ENCODE assay signal across 8 cellular contexts in genomic region chr2:98385050-98385699, GRCh38. TPM values are rescaled to one million over a fixed set of nuclear protein-coding genes. Genes with fewer than 3 reads are reported as not detected.
DNase-seq lines count a peak whose midpoint lies in the region; ATAC-seq, FAIRE-seq and TF ChIP-seq lines count a peak whose summit lies in the region.

No MANE protein-coding gene starts in this region.

- no peak overlapping the region for H3K27ac Mint-ChIP-seq in Caco-2 (ENCODE audit: unreplicated experiment)
- H3K27ac Mint-ChIP-seq in central memory CD8-positive, alpha-beta T cell (ENCODE audit: low read depth) = no peak overlapping the region

- intact Hi-C loops in Caco-2 (cut with micrococcal nuclease; ENCODE audit: unreplicated experiment) = loop anchor here (1.0 to 2.0 kb wide), 4 partner anchors 228 to 685 kb away; no protein-coding TSS in a partner anchor
- intact Hi-C loops in kidney (cut with DNase I) = loop anchor here (10.0 kb wide), 1 partner anchor 580 kb away; no protein-coding TSS in a partner anchor

- ATAC-seq in HG02642 (IDR thresholded peaks at IDR 0.05; ENCODE audit: poor library complexity, unreplicated experiment) (peak; percentile 65), HG03108 (IDR thresholded peaks at IDR 0.05; ENCODE audit: unreplicated experiment) (no peak)
- ATAC-seq in central memory CD8-positive, alpha-beta T cell (replicated peaks; ENCODE audit: extremely low read depth, poor library complexity, severe bottlenecking) = no peak

- H3K4me1 Mint-ChIP-seq in Caco-2 (ENCODE audit: low read depth, unreplicated experiment) = no peaks in the 10 kb centered on the region
- H3K4me1 Mint-ChIP-seq in central memory CD8-positive, alpha-beta T cell = peaks cover 4% of the 10 kb centered on the region

- H3K4me3 Mint-ChIP-seq in Caco-2 (ENCODE audit: unreplicated experiment) = no peak overlapping the region
- no peak overlapping the region for H3K4me3 Mint-ChIP-seq in central memory CD8-positive, alpha-beta T cell

- H3K4me3 ChIP-seq in Caco-2 (ENCODE audit: low read depth, low read length) (no peak overlapping the region), kidney (ENCODE audit: low read length in 2 of 2) (no peak overlapping the region)

- CTCF ChIA-PET in Caco-2 (lab: Charles Lee) = interaction anchor here (0.6 to 1.4 kb wide), 6 partner anchors 12 to 687 kb away, joined by 3 to 13 read pairs (median 6); no protein-coding TSS in a partner anchor

- no peaks in the 10 kb centered on the region for H3K36me3 ChIP-seq in Caco-2 (ENCODE audit: control insufficient read depth, insufficient read depth, low read length)
- H3K36me3 ChIP-seq in kidney (ENCODE audit: control insufficient read depth in 1 of 2, insufficient read depth in 2 of 2, low read length in 2 of 2) = no peaks in the 10 kb centered on the region

- H3K27ac ChIP-seq in kidney (ENCODE audit: low read depth in 2 of 2, low read length in 2 of 2) = no peak overlapping the region

- FAIRE-seq in kidney (lab: Jason Lieb, UNC) = peak; percentile 65

- POLR2A ChIA-PET in Caco-2 (lab: Charles Lee) = no interaction called here

- peaks cover 5% of the 10 kb centered on the region for H3K27me3 Mint-ChIP-seq in Caco-2 (ENCODE audit: insufficient read depth, unreplicated experiment)
- peaks cover 32% of the 10 kb centered on the region for H3K27me3 Mint-ChIP-seq in central memory CD8-positive, alpha-beta T cell

- TF ChIP-seq CTCF in Caco-2 (IDR thresholded peaks at IDR 0.05; ENCODE audit: insufficient read depth in 1 of 2, low read depth in 1 of 2, low read length in 1 of 2, severe bottlenecking in 1 of 2, unreplicated experiment in 1 of 2) (peak; percentile 93 to 97), kidney (IDR thresholded peaks at IDR 0.05; ENCODE audit: borderline replicate concordance, extremely low read depth, insufficient read depth) (peak; percentile 99)

- H3K27me3 ChIP-seq in Caco-2 (replicated peaks; ENCODE audit: control insufficient read depth, insufficient read depth, low read length) = no peaks in the 10 kb centered on the region; the same call in 1 of the 2 replicates

- no peaks in the 10 kb centered on the region for H3K9me3 ChIP-seq in Caco-2
- H3K9me3 ChIP-seq in kidney (ENCODE audit: control insufficient read depth in 1 of 2, low read length in 2 of 2) = no peaks in the 10 kb centered on the region

- no peaks in the 10 kb centered on the region for H3K36me3 Mint-ChIP-seq in Caco-2 (ENCODE audit: insufficient read depth, unreplicated experiment)
- H3K36me3 Mint-ChIP-seq in central memory CD8-positive, alpha-beta T cell (ENCODE audit: insufficient read depth) = no peaks in the 10 kb centered on the region

- H3K9ac ChIP-seq in kidney (ENCODE audit: low read length in 2 of 2) = no peak overlapping the region

- H3K4me1 ChIP-seq in Caco-2 (no peaks in the 10 kb centered on the region), kidney (ENCODE audit: control insufficient read depth in 1 of 2, insufficient read depth in 1 of 2, low read depth in 1 of 2, low read length in 2 of 2) (no peaks in the 10 kb centered on the region)

- H3K9me3 Mint-ChIP-seq in Caco-2 (ENCODE audit: unreplicated experiment) = no peaks in the 10 kb centered on the region
- no peaks in the 10 kb centered on the region for H3K9me3 Mint-ChIP-seq in central memory CD8-positive, alpha-beta T cell

- DNase-seq in Caco-2 = peak; percentile 71 to 84
- peak; percentile 73 for DNase-seq in NCI-H345 (lab: John Stamatoyannopoulos, UW)
- peak; percentile 38 for DNase-seq in activated CD4-positive, CD25-positive, alpha-beta regulatory T cell treated with anti-CD3 and anti-CD28 coated beads, Interleukin-2, amount 50 U/mL, for 16 hours (ENCODE audit: low read depth, low spot score)
- peak; percentile 50 to 51 for DNase-seq in central memory CD8-positive, alpha-beta T cell (ENCODE audit: low spot score in 2 of 2)
- DNase-seq in kidney = peak; percentile 88
- peak; percentile 42 to 65 for DNase-seq in stimulated activated CD4-positive, alpha-beta T cell treated with anti-CD3 and anti-CD28 coated beads, Interleukin-1b, Interleukin-23, amount 100 ng/mL, for 4 hours (ENCODE audit: low read depth in 2 of 2)

- BruUV-seq in Caco-2 (replicated peaks; lab: Mats Ljungman, UMichigan) = no TSS peak

RNA-seq across cellular contexts. Expression of gene CNGA3, which starts 38.9 kb away (rescaled TPM):
- total RNA-seq in Caco-2 (2022) (not detected in 2 replicates), kidney (not detected)
- polyA plus RNA-seq in kidney (ENCODE audit: insufficient read depth, low read depth, low replicate concordance) = not detected

RNA-seq across cellular contexts. Expression of gene INPP4A, which starts 59.5 kb away (rescaled TPM):
- total RNA-seq in Caco-2 (2022) (24.9 and 26.3 TPM in 2 replicates), kidney (27.9 TPM)
- polyA plus RNA-seq in kidney (ENCODE audit: insufficient read depth, low read depth, low replicate concordance) = 4.1 TPM

Comparison
In these comparisons a context has a peak if more than half of its experiments do, and no peak if none do; other contexts are left out.
1. DNase-seq: peak in every context shown above with its lines; median percentile 88 in kidney; 78 in Caco-2; 73 in NCI-H345; 54 in stimulated activated CD4-positive, alpha-beta T cell treated with anti-CD3 and anti-CD28 coated beads, Interleukin-1b, Interleukin-23, amount 100 ng/mL, for 4 hours; 50 in central memory CD8-positive, alpha-beta T cell; 38 in activated CD4-positive, CD25-positive, alpha-beta regulatory T cell treated with anti-CD3 and anti-CD28 coated beads, Interleukin-2, amount 50 U/mL, for 16 hours.